In the genomic region with DNA sequence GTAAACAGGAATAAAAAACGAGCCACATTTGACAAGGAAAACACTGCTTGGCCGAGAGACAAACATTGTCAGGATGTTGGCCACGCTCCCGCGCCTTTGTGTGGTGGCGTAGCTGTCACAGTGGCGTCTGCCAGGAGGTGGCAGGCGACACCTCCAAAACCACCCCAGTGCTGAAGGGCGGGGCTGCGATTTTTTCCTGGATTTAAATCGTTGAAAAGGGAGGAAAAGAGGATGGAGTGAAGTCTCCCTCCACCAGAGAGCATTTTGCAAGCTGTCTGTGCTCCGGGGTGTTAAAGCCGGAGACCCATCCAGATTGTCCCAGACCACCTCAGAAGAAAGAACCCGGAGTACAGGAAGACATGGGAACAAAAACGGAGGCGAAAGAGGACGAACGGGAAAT, we compare ENCODE assay signal across 8 cellular contexts. TPM values are rescaled to one million over a fixed set of nuclear protein-coding genes. Genes with fewer than 3 reads are reported as not detected.
DNase-seq lines count a peak whose midpoint lies in the region; ATAC-seq and TF ChIP-seq lines count a peak whose summit lies in the region.

No MANE protein-coding gene starts in this region.

- TF ChIP-seq EP300 in suprapubic skin (IDR thresholded peaks at IDR 0.05), result no peak

- no peak overlapping the region for H3K27ac Mint-ChIP-seq in activated T-helper 17 cell treated with anti-CD3 and anti-CD28 coated beads, Interleukin-2, amount 50 U/mL, for 72 hours
- peak overlapping the region in 4 of 6 donors; percentile 42 to 87 (median 64) for H3K27ac Mint-ChIP-seq in naive B cell

- no peaks in the 10 kb centered on the region for H3K9me3 ChIP-seq in suprapubic skin

- H2AFZ ChIP-seq in ACC112 (ENCODE audit: low read length, unreplicated experiment), result peak overlapping the region; percentile 51

- no peak overlapping the region for H3K27ac ChIP-seq in ACC112 (ENCODE audit: low read depth, low read length)
- peak overlapping the region; percentile 51 for H3K27ac ChIP-seq in suprapubic skin

- WGBS in suprapubic skin, result 4% methylated on average over 18 of the region's 18 CpGs

- H3K27me3 ChIP-seq in ACC112 (ENCODE audit: insufficient read depth, low read length) (no peaks in the 10 kb centered on the region), suprapubic skin (no peaks in the 10 kb centered on the region)

- H3K36me3 ChIP-seq in ACC112 (ENCODE audit: insufficient read depth, low read length), result peaks cover 13% of the 10 kb centered on the region; the same call in 1 of the 2 replicates
- H3K36me3 ChIP-seq in suprapubic skin, result peaks cover 20% of the 10 kb centered on the region

- H3K4me1 ChIP-seq in ACC112 (ENCODE audit: control insufficient read depth, insufficient read depth, low read length, unreplicated experiment) (peaks cover 5% of the 10 kb centered on the region), suprapubic skin (peaks cover 19% of the 10 kb centered on the region)

- H3K4me1 Mint-ChIP-seq in activated T-helper 17 cell treated with anti-CD3 and anti-CD28 coated beads, Interleukin-2, amount 50 U/mL, for 72 hours, result peaks cover 5% of the 10 kb centered on the region
- H3K4me1 Mint-ChIP-seq in naive B cell, result peaks cover 0 to 13% (median 10%) of the 10 kb centered on the region in 3 donors

- TF ChIP-seq CTCF in fibroblast of pulmonary artery (IDR thresholded peaks at IDR 0.05; ENCODE audit: low read length, missing control alignments) (peak; percentile 64), suprapubic skin (IDR thresholded peaks at IDR 0.05) (peak; percentile 83 to 86)

- peaks cover 28% of the 10 kb centered on the region for H3K36me3 Mint-ChIP-seq in activated T-helper 17 cell treated with anti-CD3 and anti-CD28 coated beads, Interleukin-2, amount 50 U/mL, for 72 hours (ENCODE audit: low read depth)
- peaks cover 7 to 8% of the 10 kb centered on the region in 2 donors for H3K36me3 Mint-ChIP-seq in naive B cell

- peak; percentile 74 for DNase-seq in GM19238 (ENCODE audit: insufficient read length, low spot score)
- peak; percentile 40 for DNase-seq in NCI-H748 treated with DMSO at 0.1 percent for 48 hours (lab: John Stamatoyannopoulos, UW)
- DNase-seq in fibroblast of pulmonary artery (ENCODE audit: low read depth), result peak; percentile 76
- peak; percentile 24 for DNase-seq in naive B cell
- peak; percentile 92 to 94 for DNase-seq in suprapubic skin (ENCODE audit: low spot score in 2 of 2)

- no peak overlapping the region for H3K4me3 Mint-ChIP-seq in activated T-helper 17 cell treated with anti-CD3 and anti-CD28 coated beads, Interleukin-2, amount 50 U/mL, for 72 hours
- peak overlapping the region in 4 of 8 donors; percentile 24 to 52 (median 38) for H3K4me3 Mint-ChIP-seq in naive B cell

- TF ChIP-seq POLR2A in suprapubic skin (IDR thresholded peaks at IDR 0.05), result no peak

- H3K27me3 Mint-ChIP-seq in activated T-helper 17 cell treated with anti-CD3 and anti-CD28 coated beads, Interleukin-2, amount 50 U/mL, for 72 hours, result no peaks in the 10 kb centered on the region
- no peaks in the 10 kb centered on the region for H3K27me3 Mint-ChIP-seq in naive B cell

- no peaks in the 10 kb centered on the region for H3K9me3 Mint-ChIP-seq in activated T-helper 17 cell treated with anti-CD3 and anti-CD28 coated beads, Interleukin-2, amount 50 U/mL, for 72 hours
- no peaks in the 10 kb centered on the region for H3K9me3 Mint-ChIP-seq in naive B cell

- no peaks in the 10 kb centered on the region for H3K79me2 ChIP-seq in ACC112 (ENCODE audit: control insufficient read depth, insufficient read depth, low read length, unreplicated experiment)

- H3K4me3 ChIP-seq in ACC112 (ENCODE audit: low read depth, low read length), result no peak overlapping the region
- H3K4me3 ChIP-seq in fibroblast of pulmonary artery (replicated peaks; ENCODE audit: low read depth, low read length), result peak overlapping the region; percentile 4
- H3K4me3 ChIP-seq in suprapubic skin, result peak overlapping the region; percentile 30

- peak; percentile 70 for ATAC-seq in activated T-helper 17 cell treated with anti-CD3 and anti-CD28 coated beads, Interleukin-2, amount 50 U/mL, for 72 hours (replicated peaks)
- peak; percentile 76 to 85 for ATAC-seq in naive B cell (ENCODE audit: low read depth in 2 of 2)
- no peak for ATAC-seq in HG03139 (IDR thresholded peaks at IDR 0.05; ENCODE audit: unreplicated experiment)

RNA-seq across cellular contexts. Expression of a gene that starts 12.7 kb away (rescaled TPM):
- total RNA-seq in activated T-helper 17 cell treated with anti-CD3 and anti-CD28 coated beads, Interleukin-2, amount 50 U/mL, for 72 hours, result 10 to 100 TPM; 19.9 to 30.0 TPM
- polyA plus RNA-seq in naive B cell (ENCODE audit: low read depth in 6 of 6), result 10 to 100 TPM; 25.2 to 61.9 (median 33.0) TPM
- total RNA-seq in suprapubic skin, result 10 to 100 TPM; 27.3 to 42.6 (median 31.0) TPM

RNA-seq across cellular contexts. Expression of a gene that starts 12.8 kb away (rescaled TPM):
- total RNA-seq in activated T-helper 17 cell treated with anti-CD3 and anti-CD28 coated beads, Interleukin-2, amount 50 U/mL, for 72 hours, result 10 to 100 TPM; 41.5 to 59.0 TPM
- polyA plus RNA-seq in naive B cell (ENCODE audit: low read depth in 6 of 6), result 10 to 100 TPM; 68.9 to 83.9 (median 81.3) TPM
- 100 to 1,000 TPM in 1 of 4 donors, 10 to 100 TPM in 3; 58.9 to 102 (median 72.1) TPM for total RNA-seq in suprapubic skin

RNA-seq across cellular contexts. Expression of a gene that starts 42.8 kb away (rescaled TPM):
- 10 to 100 TPM; 40.7 to 54.4 TPM for total RNA-seq in activated T-helper 17 cell treated with anti-CD3 and anti-CD28 coated beads, Interleukin-2, amount 50 U/mL, for 72 hours
- 10 to 100 TPM; 22.8 to 37.8 (median 26.2) TPM for polyA plus RNA-seq in naive B cell (ENCODE audit: low read depth in 6 of 6)
- 10 to 100 TPM; 37.2 to 56.4 (median 48.7) TPM for total RNA-seq in suprapubic skin

Comparison
In these comparisons a context has a peak if more than half of its experiments do, and no peak if none do; other contexts are left out.
1. DNase-seq: peak in every context shown above with its lines; median percentile 93 in suprapubic skin; 76 in fibroblast of pulmonary artery; 74 in GM19238; 40 in NCI-H748 treated with DMSO at 0.1 percent for 48 hours; 24 in naive B cell.